In the genomic region with DNA sequence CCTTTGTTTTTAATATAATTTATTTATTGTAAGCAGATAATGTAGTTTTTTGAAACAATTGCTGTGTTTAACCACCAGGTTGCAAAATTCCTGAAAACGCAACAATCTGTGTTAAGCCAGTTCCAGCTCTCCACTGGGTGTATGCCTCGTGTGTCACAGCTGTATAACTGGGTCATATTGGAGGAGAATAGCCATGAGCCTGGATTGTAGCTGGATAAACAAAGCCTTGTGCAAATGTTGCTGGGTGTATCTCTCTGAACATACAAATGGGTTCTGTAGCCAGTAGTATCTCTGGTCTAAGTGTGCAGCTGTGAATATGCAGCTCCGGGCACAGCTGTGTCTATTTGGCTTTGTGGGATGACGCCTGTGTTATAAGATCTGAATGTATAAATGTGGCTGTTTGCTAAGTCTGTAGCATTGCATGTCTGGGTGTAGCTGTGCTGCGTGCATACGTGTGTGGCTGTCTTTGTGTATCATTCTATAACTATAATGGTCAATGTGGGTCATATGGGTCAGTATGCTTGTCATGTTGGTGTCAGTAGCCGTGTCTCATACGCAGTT, we compare ENCODE assay signal across 9 cellular contexts. TPM values are rescaled to one million over a fixed set of nuclear protein-coding genes. Genes with fewer than 3 reads are reported as not detected.
A peak's percentile ranks its signal among the peaks of the same experiment; 100 is the strongest.
DNase-seq lines count a peak whose midpoint lies in the region; ATAC-seq, FAIRE-seq and TF ChIP-seq lines count a peak whose summit lies in the region.
"Had no signal": no experiment of that assay in that cellular context is flagged by ENCODE, and none has a peak within 500 bp of the region (broad histone marks: within the 10 kb centered on the region; RNA-seq: fewer than 3 reads in every experiment).

No MANE protein-coding gene starts in this region.

- no peak for DNase-seq in activated CD4-positive, alpha-beta T cell treated with anti-CD3 and anti-CD28 coated beads, Interleukin-2, amount 10 ng/mL, durations not matched to agents 24 days and 14 days
- no peak for DNase-seq in activated CD4-positive, alpha-beta T cell treated with anti-CD3 and anti-CD28 coated beads for 4 hours
- DNase-seq in breast epithelium (ENCODE audit: low spot score in 2 of 2): no peak
- DNase-seq in tibial nerve (ENCODE audit: low spot score in 2 of 2): peak in 1 of 2 donors; percentile 37
- no peak for DNase-seq in RCC 7860 (ENCODE audit: low spot score)
- no peak for DNase-seq in activated CD4-positive, alpha-beta T cell treated with anti-CD3 and anti-CD28 coated beads for 48 hours

- peaks cover 7 to 10% of the 10 kb centered on the region in 2 donors for H3K4me1 ChIP-seq in breast epithelium
- H3K4me1 ChIP-seq in liver (ENCODE audit: control insufficient read depth in 4 of 4, insufficient read depth in 4 of 4, low read length in 3 of 4): peaks cover 19 to 65% (median 38%) of the 10 kb centered on the region in 4 donors
- H3K4me1 ChIP-seq in tibial nerve: peaks cover 0 to 42% (median 22%) of the 10 kb centered on the region in 4 donors

- H3K4me3 ChIP-seq in breast epithelium (no peak overlapping the region), liver (ENCODE audit: low read depth in 1 of 3, low read length in 3 of 3) (peak overlapping the region; percentile 36 to 79 (median 36)), tibial nerve (no peak overlapping the region)

- H3K27ac Mint-ChIP-seq in activated CD4-positive, alpha-beta T cell treated with anti-CD3 and anti-CD28 coated beads, Interleukin-2, amount 10 ng/mL, durations not matched to agents 24 days and 14 days: no peak overlapping the region

- 27% methylated on average over 8 of the region's 8 CpGs for WGBS in liver
- 27 to 40% methylated on average over 8 of the region's 8 CpGs for WGBS in tibial nerve, 2 donors

- H3K36me3 Mint-ChIP-seq in activated CD4-positive, alpha-beta T cell treated with anti-CD3 and anti-CD28 coated beads, Interleukin-2, amount 10 ng/mL, durations not matched to agents 24 days and 14 days (ENCODE audit: low read depth): peaks cover 4% of the 10 kb centered on the region

- H3K4me1 Mint-ChIP-seq in activated CD4-positive, alpha-beta T cell treated with anti-CD3 and anti-CD28 coated beads, Interleukin-2, amount 10 ng/mL, durations not matched to agents 24 days and 14 days: peaks cover 31% of the 10 kb centered on the region

- TF ChIP-seq RAD21 in liver (IDR thresholded peaks at IDR 0.05): peak; percentile 62 to 76

- intact Hi-C loops in activated CD4-positive, alpha-beta T cell treated with anti-CD3 and anti-CD28 coated beads, Interleukin-2, amount 10 ng/mL, durations not matched to agents 24 days and 14 days (cut with micrococcal nuclease): no loop called here
- intact Hi-C loops in breast epithelium (cut with DNase I; ENCODE audit: low total_unique reads): no loop called here

- peak overlapping the region; percentile 88 for H3K4me3 Mint-ChIP-seq in activated CD4-positive, alpha-beta T cell treated with anti-CD3 and anti-CD28 coated beads, Interleukin-2, amount 10 ng/mL, durations not matched to agents 24 days and 14 days

- no peak for FAIRE-seq in RCC 7860 (lab: Jason Lieb, UNC)
- FAIRE-seq: H1 had no signal

- TF ChIP-seq CTCF in breast epithelium (IDR thresholded peaks at IDR 0.05): peak in 1 of 3 donors; percentile 14
- TF ChIP-seq CTCF in liver (IDR thresholded peaks at IDR 0.05; ENCODE audit: low read depth, low read length, missing input control): peak; percentile 30
- TF ChIP-seq CTCF in tibial nerve (IDR thresholded peaks at IDR 0.05): peak in 2 of 5 experiments; percentile 21 to 43

- no peak overlapping the region for H3K9ac ChIP-seq in liver (ENCODE audit: low read depth in 1 of 2, low read length in 2 of 2)

- no peaks in the 10 kb centered on the region for H3K9me3 Mint-ChIP-seq in activated CD4-positive, alpha-beta T cell treated with anti-CD3 and anti-CD28 coated beads, Interleukin-2, amount 10 ng/mL, durations not matched to agents 24 days and 14 days

- peaks cover 29% of the 10 kb centered on the region for H3K27me3 Mint-ChIP-seq in activated CD4-positive, alpha-beta T cell treated with anti-CD3 and anti-CD28 coated beads, Interleukin-2, amount 10 ng/mL, durations not matched to agents 24 days and 14 days

- H3K27ac ChIP-seq in breast epithelium: peak overlapping the region; percentile 69 to 74
- peak overlapping the region; percentile 33 to 89 for H3K27ac ChIP-seq in liver (ENCODE audit: low read depth in 1 of 2, low read length in 2 of 2)
- H3K27ac ChIP-seq in tibial nerve: peak overlapping the region in 3 of 4 donors; percentile 66 to 79 (median 77)

- no peaks in the 10 kb centered on the region for H3K9me3 ChIP-seq in breast epithelium
- no peaks in the 10 kb centered on the region for H3K9me3 ChIP-seq in liver (ENCODE audit: control insufficient read depth in 4 of 4, low read length in 3 of 4)
- H3K9me3 ChIP-seq in tibial nerve: no peaks in the 10 kb centered on the region

- H3K27me3 ChIP-seq in breast epithelium (no peaks in the 10 kb centered on the region), liver (ENCODE audit: control insufficient read depth in 4 of 4, insufficient read depth in 4 of 4, low read length in 3 of 4) (no peaks in the 10 kb centered on the region), tibial nerve (no peaks in the 10 kb centered on the region)

- TF ChIP-seq EP300 in tibial nerve (IDR thresholded peaks at IDR 0.05): peak in 1 of 2 donors; percentile 22

- no peak for ATAC-seq in GM18511 (IDR thresholded peaks at IDR 0.05; ENCODE audit: unreplicated experiment)

- H3K36me3 ChIP-seq in breast epithelium (no peaks in the 10 kb centered on the region), liver (ENCODE audit: control insufficient read depth in 4 of 4, insufficient read depth in 3 of 4, low read depth in 1 of 4, low read length in 3 of 4) (peaks cover 0 to 3% (median under 1%) of the 10 kb centered on the region in 4 donors), tibial nerve (peaks cover 0 to 7% (median 0%) of the 10 kb centered on the region in 3 donors)

- TF ChIP-seq POLR2A in breast epithelium (IDR thresholded peaks at IDR 0.05) (no peak), tibial nerve (IDR thresholded peaks at IDR 0.05) (no peak)

TF ChIP-seq in liver, 16 proteins besides CTCF, POLR2A, EP300 and RAD21 (continues in another document):
- TF ChIP-seq JUND (IDR thresholded peaks at IDR 0.05): peak in 1 of 2 donors; percentile 21
- TF ChIP-seq, protein P1, sequence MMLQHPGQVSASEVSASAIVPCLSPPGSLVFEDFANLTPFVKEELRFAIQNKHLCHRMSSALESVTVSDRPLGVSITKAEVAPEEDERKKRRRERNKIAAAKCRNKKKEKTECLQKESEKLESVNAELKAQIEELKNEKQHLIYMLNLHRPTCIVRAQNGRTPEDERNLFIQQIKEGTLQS (IDR thresholded peaks at IDR 0.05): no peak
- TF ChIP-seq EGR1 (IDR thresholded peaks at IDR 0.05; ENCODE audit: low read depth in 2 of 2): no peak
- TF ChIP-seq GABPA (IDR thresholded peaks at IDR 0.05 in 1 of 2, conservative IDR thresholded peaks at IDR 0.05 in 1 of 2): no peak
- peak; percentile 73 for TF ChIP-seq FOXA1 (IDR thresholded peaks at IDR 0.05)
- TF ChIP-seq, protein P2, sequence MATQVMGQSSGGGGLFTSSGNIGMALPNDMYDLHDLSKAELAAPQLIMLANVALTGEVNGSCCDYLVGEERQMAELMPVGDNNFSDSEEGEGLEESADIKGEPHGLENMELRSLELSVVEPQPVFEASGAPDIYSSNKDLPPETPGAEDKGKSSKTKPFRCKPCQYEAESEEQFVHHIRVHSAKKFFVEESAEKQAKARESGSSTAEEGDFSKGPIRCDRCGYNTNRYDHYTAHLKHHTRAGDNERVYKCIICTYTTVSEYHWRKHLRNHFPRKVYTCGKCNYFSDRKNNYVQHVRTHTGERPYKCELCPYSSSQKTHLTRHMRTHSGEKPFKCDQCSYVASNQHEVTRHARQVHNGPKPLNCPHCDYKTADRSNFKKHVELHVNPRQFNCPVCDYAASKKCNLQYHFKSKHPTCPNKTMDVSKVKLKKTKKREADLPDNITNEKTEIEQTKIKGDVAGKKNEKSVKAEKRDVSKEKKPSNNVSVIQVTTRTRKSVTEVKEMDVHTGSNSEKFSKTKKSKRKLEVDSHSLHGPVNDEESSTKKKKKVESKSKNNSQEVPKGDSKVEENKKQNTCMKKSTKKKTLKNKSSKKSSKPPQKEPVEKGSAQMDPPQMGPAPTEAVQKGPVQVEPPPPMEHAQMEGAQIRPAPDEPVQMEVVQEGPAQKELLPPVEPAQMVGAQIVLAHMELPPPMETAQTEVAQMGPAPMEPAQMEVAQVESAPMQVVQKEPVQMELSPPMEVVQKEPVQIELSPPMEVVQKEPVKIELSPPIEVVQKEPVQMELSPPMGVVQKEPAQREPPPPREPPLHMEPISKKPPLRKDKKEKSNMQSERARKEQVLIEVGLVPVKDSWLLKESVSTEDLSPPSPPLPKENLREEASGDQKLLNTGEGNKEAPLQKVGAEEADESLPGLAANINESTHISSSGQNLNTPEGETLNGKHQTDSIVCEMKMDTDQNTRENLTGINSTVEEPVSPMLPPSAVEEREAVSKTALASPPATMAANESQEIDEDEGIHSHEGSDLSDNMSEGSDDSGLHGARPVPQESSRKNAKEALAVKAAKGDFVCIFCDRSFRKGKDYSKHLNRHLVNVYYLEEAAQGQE (IDR thresholded peaks at IDR 0.05): peak; percentile 39
- no peak for TF ChIP-seq NR2F2 (IDR thresholded peaks at IDR 0.05)
- TF ChIP-seq HNF4G (IDR thresholded peaks at IDR 0.05): no peak
- TF ChIP-seq HNF4A (conservative IDR thresholded peaks at IDR 0.05): peak in 1 of 2 donors; percentile 53
- peak; percentile 47 for TF ChIP-seq TAF1 (conservative IDR thresholded peaks at IDR 0.05)
- peak; percentile 76 for TF ChIP-seq FOXA2 (IDR thresholded peaks at IDR 0.05)
- TF ChIP-seq SP1 (IDR thresholded peaks at IDR 0.05): peak; percentile 73
- peak; percentile 50 to 71 for TF ChIP-seq RXRA (IDR thresholded peaks at IDR 0.05)

RNA-seq across cellular contexts. Expression of gene TCEA3, which starts 2.7 kb away (rescaled TPM):
- 6.7 and 7.8 TPM in 2 replicates for total RNA-seq in activated CD4-positive, alpha-beta T cell treated with anti-CD3 and anti-CD28 coated beads, Interleukin-2, amount 10 ng/mL, durations not matched to agents 24 days and 14 days
- 10 to 100 TPM in 2 of 3 donors, 1 to 10 TPM in 1; 8.5 to 38.0 (median 31.2) TPM for total RNA-seq in breast epithelium
- 10 to 100 TPM; 29.6 to 49.3 TPM for total RNA-seq in liver
- 100 to 1,000 TPM in 1 of 2 donors, 10 to 100 TPM in 1; 45.8 to 142 TPM for polyA plus RNA-seq in liver
- 10 to 100 TPM; 21.0 to 48.5 (median 38.8) TPM for total RNA-seq in tibial nerve
- total RNA-seq: H1 had no signal

RNA-seq across cellular contexts. Expression of gene ZNF436, which starts 52.2 kb away (rescaled TPM):
- total RNA-seq in activated CD4-positive, alpha-beta T cell treated with anti-CD3 and anti-CD28 coated beads, Interleukin-2, amount 10 ng/mL, durations not matched to agents 24 days and 14 days: 5.2 TPM in 2 replicates
- 10 to 100 TPM; 19.5 to 36.6 (median 23.9) TPM for total RNA-seq in breast epithelium
- total RNA-seq in liver: 1 to 10 TPM; 5.4 to 8.0 TPM
- 1 to 10 TPM; 1.3 to 2.1 TPM for polyA plus RNA-seq in liver
- 10 to 100 TPM; 22.8 to 35.0 (median 30.2) TPM for total RNA-seq in tibial nerve

Comparison
In these comparisons a context has a peak if more than half of its experiments do, and no peak if none do; other contexts are left out.
1. H3K4me3 ChIP-seq: peak in liver (3 of 3); none in breast epithelium (0 of 3) and tibial nerve (0 of 4).
2. Peak in every context shown above with its lines, with median percentiles within 50 percentile points of each other: H3K27ac ChIP-seq.